ENCODE assay signal across 29 cellular contexts in genomic region chr13:43528992-43529391, GRCh38.
A peak's percentile ranks its signal among the peaks of the same experiment; 100 is the strongest.
DNase-seq lines count a peak whose midpoint lies in the region; ATAC-seq and TF ChIP-seq lines count a peak whose summit lies in the region.
"Had no signal": no experiment of that assay in that cellular context is flagged by ENCODE, and none has a peak within 500 bp of the region (broad histone marks: within the 10 kb centered on the region; RNA-seq: fewer than 3 reads in every experiment).

No MANE protein-coding gene starts in this region.

- H3K9me3 ChIP-seq in A673 (ENCODE audit: low read depth, low read length, poor library complexity, severe bottlenecking) (no peaks in the 10 kb centered on the region), esophagus muscularis mucosa (no peaks in the 10 kb centered on the region)
- H3K9me3 ChIP-seq: ascending aorta, BLaER1, vagina had no signal

- no peak for TF ChIP-seq EP300 in esophagus muscularis mucosa (IDR thresholded peaks at IDR 0.05)

- no peaks in the 10 kb centered on the region; the same call in 1 of the 2 replicates for H4K20me1 ChIP-seq in GM23338 (replicated peaks; ENCODE audit: insufficient read depth)
- H4K20me1 ChIP-seq: BLaER1 had no signal

- no TSS peak for BruUV-seq in A673 (replicated peaks; lab: Mats Ljungman, UMichigan)

- H3K4me1 ChIP-seq in A673 (ENCODE audit: insufficient read depth, low read length, poor library complexity, severe bottlenecking) (no peaks in the 10 kb centered on the region), GM23338 (ENCODE audit: insufficient read depth) (no peaks in the 10 kb centered on the region), esophagus muscularis mucosa (no peaks in the 10 kb centered on the region)
- H3K4me1 ChIP-seq: ascending aorta, BLaER1, vagina had no signal

- H3K4me3 Mint-ChIP-seq in GM23338, result no peak overlapping the region
- H3K4me3 Mint-ChIP-seq: activated naive CD8-positive, alpha-beta T cell; IgD-negative memory B cell; naive thymus-derived CD4-positive, alpha-beta T cell; stimulated activated naive CD8-positive, alpha-beta T cell treated with anti-CD3 and anti-CD28 coated beads, Interleukin-15, amount 100 ng/mL, for 72 hours had no signal

- intact Hi-C loops in A673 (cut with micrococcal nuclease; ENCODE audit: unreplicated experiment) (no loop called here), esophagus muscularis mucosa (cut with DNase I) (no loop called here)

- no peaks in the 10 kb centered on the region for H3F3A ChIP-seq in GM23338 (replicated peaks; ENCODE audit: low read depth)

- no peak for ATAC-seq in GM23338
- ATAC-seq: naive thymus-derived CD4-positive, alpha-beta T cell; stimulated activated naive CD8-positive, alpha-beta T cell treated with anti-CD3 and anti-CD28 coated beads, Interleukin-15, amount 100 ng/mL, for 72 hours had no signal

- H3K27ac ChIP-seq in A673 (ENCODE audit: low read depth, low read length, poor library complexity, severe bottlenecking) (no peak overlapping the region), GM23338 (ENCODE audit: low read depth) (no peak overlapping the region), esophagus muscularis mucosa (replicated peaks in 1 of 4) (no peak overlapping the region)
- H3K27ac ChIP-seq: ascending aorta, BLaER1, vagina had no signal

- 91% methylated on average over 6 of the region's 6 CpGs for WGBS in esophagus muscularis mucosa

- H3K36me3 ChIP-seq in A673 (ENCODE audit: insufficient read depth, low read length, poor library complexity, severe bottlenecking), result no peaks in the 10 kb centered on the region
- H3K36me3 ChIP-seq in GM23338 (ENCODE audit: insufficient read depth), result no peaks in the 10 kb centered on the region
- H3K36me3 ChIP-seq in esophagus muscularis mucosa, result no peaks in the 10 kb centered on the region
- H3K36me3 ChIP-seq: ascending aorta, BLaER1, vagina had no signal

- H3K36me3 Mint-ChIP-seq in GM23338 (ENCODE audit: low read depth), result no peaks in the 10 kb centered on the region
- H3K36me3 Mint-ChIP-seq: activated naive CD8-positive, alpha-beta T cell; IgD-negative memory B cell; naive thymus-derived CD4-positive, alpha-beta T cell had no signal

- H3K4me2 ChIP-seq in GM23338, result no peak overlapping the region
- H3K4me2 ChIP-seq: BLaER1 had no signal

- H3K4me3 ChIP-seq in A673 (ENCODE audit: low read depth, low read length, poor library complexity, severe bottlenecking) (no peak overlapping the region), GM23338 (no peak overlapping the region), esophagus muscularis mucosa (no peak overlapping the region)
- H3K4me3 ChIP-seq: ascending aorta, BLaER1, vagina had no signal

- CTCF ChIA-PET in A673 (lab: Charles Lee), result no interaction called here

- H3K27ac Mint-ChIP-seq in GM23338, result 0 out of 2 replicates have a peak overlapping the region, but pooled peaks have one; percentile 53
- H3K27ac Mint-ChIP-seq: activated naive CD8-positive, alpha-beta T cell; IgD-negative memory B cell; naive thymus-derived CD4-positive, alpha-beta T cell; stimulated activated naive CD8-positive, alpha-beta T cell treated with anti-CD3 and anti-CD28 coated beads, Interleukin-15, amount 100 ng/mL, for 72 hours had no signal

- H2AFZ ChIP-seq in GM23338, result 0 out of 2 replicates have a peak overlapping the region, but pooled peaks have one; percentile 76

- H3K9me2 ChIP-seq in GM23338 (ENCODE audit: insufficient read depth), result peaks cover 7% of the 10 kb centered on the region; the same call in 1 of the 2 replicates

- H3K27me3 ChIP-seq in A673 (replicated peaks; ENCODE audit: insufficient read depth, low read depth, low read length, poor library complexity), result no peaks in the 10 kb centered on the region
- no peaks in the 10 kb centered on the region for H3K27me3 ChIP-seq in GM23338 (ENCODE audit: insufficient read depth)
- H3K27me3 ChIP-seq in esophagus muscularis mucosa, result no peaks in the 10 kb centered on the region
- H3K27me3 ChIP-seq: ascending aorta, BLaER1, vagina had no signal

- H3K79me2 ChIP-seq in GM23338 (replicated peaks; ENCODE audit: insufficient read depth), result no peaks in the 10 kb centered on the region

- TF ChIP-seq POLR2A in esophagus muscularis mucosa (IDR thresholded peaks at IDR 0.05; ENCODE audit: low read depth), result no peak

- TF ChIP-seq CTCF in A673 (conservative IDR thresholded peaks at IDR 0.05; ENCODE audit: low read depth, low read length), result no peak
- TF ChIP-seq CTCF in GM23338 (conservative IDR thresholded peaks at IDR 0.05; ENCODE audit: low read depth in 2 of 2), result no peak
- TF ChIP-seq CTCF in esophagus muscularis mucosa (IDR thresholded peaks at IDR 0.05), result no peak

- peaks cover 3% of the 10 kb centered on the region for H3K27me3 Mint-ChIP-seq in GM23338 (ENCODE audit: insufficient read depth, low read depth, poor library complexity)

- no peaks in the 10 kb centered on the region for H3K4me1 Mint-ChIP-seq in GM23338
- H3K4me1 Mint-ChIP-seq: IgD-negative memory B cell; naive thymus-derived CD4-positive, alpha-beta T cell; stimulated activated naive CD8-positive, alpha-beta T cell treated with anti-CD3 and anti-CD28 coated beads, Interleukin-15, amount 100 ng/mL, for 72 hours had no signal

- POLR2A ChIA-PET in A673 (lab: Charles Lee; ENCODE audit: low non-redundant PET), result no interaction called here

- DNase-seq in A673 (ENCODE audit: low spot score) (peak; percentile 5), GM23338 (ENCODE audit: low spot score) (no peak), amniotic epithelial cell (ENCODE audit: low read depth) (peak; percentile 61), iris pigment epithelial cell (ENCODE audit: low read depth) (peak; percentile 79), esophagus muscularis mucosa (ENCODE audit: extremely low spot score) (no peak), NCI-H1436 (lab: John Stamatoyannopoulos, UW) (no peak), DMS153 treated with DMSO at 0.1 percent for 48 hours (lab: John Stamatoyannopoulos, UW; ENCODE audit: unreplicated experiment) (no peak), SK-N-DZ (ENCODE audit: low spot score) (no peak)
- DNase-seq: activated CD4-positive, alpha-beta T cell treated with anti-CD3 and anti-CD28 coated beads for 4 hours; activated CD8-positive, alpha-beta memory T cell treated with anti-CD3 and anti-CD28 coated beads for 24 hours; activated effector memory CD4-positive, alpha-beta T cell treated with Interleukin-2 at 50 U/mL for 16 hours; central memory CD4-positive, alpha-beta T cell; COR-L47; DMS79; head of caudate nucleus; kidney; midbrain; naive thymus-derived CD4-positive, alpha-beta T cell; NCI-H1092 treated with DMSO at 0.1 percent for 48 hours; NCI-H187 treated with DMSO at 0.1 percent for 48 hours; NCI-H226; NCI-H748 treated with DMSO at 0.1 percent for 48 hours; occipital lobe; stimulated activated naive CD8-positive, alpha-beta T cell treated with anti-CD3 and anti-CD28 coated beads, Interleukin-15, amount 100 ng/mL, for 72 hours had no signal

- no peaks in the 10 kb centered on the region for H3K9me3 Mint-ChIP-seq in GM23338
- H3K9me3 Mint-ChIP-seq: IgD-negative memory B cell; stimulated activated naive CD8-positive, alpha-beta T cell treated with anti-CD3 and anti-CD28 coated beads, Interleukin-15, amount 100 ng/mL, for 72 hours had no signal

TF ChIP-seq in GM23338, 12 proteins besides CTCF, POLR2A, EP300 and RAD21 (continues in another document):
- TF ChIP-seq ZNF331 (CRISPR knock-in tag; IDR thresholded peaks at IDR 0.05; ENCODE audit: low read depth), result no peak
- no peak for TF ChIP-seq STAT1 (IDR thresholded peaks at IDR 0.05; ENCODE audit: unreplicated experiment)
- no peak for TF ChIP-seq CREB1 (CRISPR knock-in tag; IDR thresholded peaks at IDR 0.05; ENCODE audit: low read depth)
- TF ChIP-seq POLR2AphosphoS5 (IDR thresholded peaks at IDR 0.05; ENCODE audit: low read depth), result no peak
- TF ChIP-seq EZH2phosphoT487 (IDR thresholded peaks at IDR 0.05; ENCODE audit: unreplicated experiment), result no peak
- TF ChIP-seq JUNB (IDR thresholded peaks at IDR 0.05; ENCODE audit: unreplicated experiment), result no peak

Comparison
In these comparisons a context has a peak if more than half of its experiments do, and no peak if none do; other contexts are left out.
1. DNase-seq: peak in A673 (single experiment), amniotic epithelial cell (single experiment) and iris pigment epithelial cell (single experiment); none in GM23338 (single experiment), esophagus muscularis mucosa (single experiment), NCI-H1436 (single experiment), DMS153 treated with DMSO at 0.1 percent for 48 hours (single experiment) and SK-N-DZ (single experiment).